8 cellular contexts compared by ENCODE assay signal in genomic region chr20:31723282-31724078, GRCh38. TPM values are rescaled to one million over a fixed set of nuclear protein-coding genes. Genes with fewer than 3 reads are reported as not detected.
DNase-seq lines count a peak whose midpoint lies in the region; ATAC-seq and TF ChIP-seq lines count a peak whose summit lies in the region.

No MANE protein-coding gene starts in this region.

- H3K36me3 ChIP-seq in BLaER1 = peaks cover 12% of the 10 kb centered on the region; the same call in 1 of the 2 replicates

- H3K36me3 Mint-ChIP-seq in chondrocyte (ENCODE audit: low read depth) = peaks cover 16% of the 10 kb centered on the region

- peak overlapping the region; percentile 99 for H3K27ac Mint-ChIP-seq in chondrocyte (ENCODE audit: unreplicated experiment)

- peak overlapping the region; percentile 93 for H3K4me2 ChIP-seq in BLaER1

- H3K4me3 ChIP-seq in BLaER1 = peak overlapping the region; percentile 75

- H3K9ac ChIP-seq in BLaER1 = peak overlapping the region; percentile 97

- DNase-seq in NCI-H446 treated with DMSO at 0.1 percent for 48 hours (lab: John Stamatoyannopoulos, UW) (peak; percentile 93), chondrocyte (ENCODE audit: low spot score) (peak; percentile 99), left colon (peak; percentile 97)
- DNase-seq in activated CD4-positive, alpha-beta T cell treated with anti-CD3 and anti-CD28 coated beads for 24 hours (ENCODE audit: low read depth in 2 of 2) = peak; percentile 98
- peak; percentile 96 to 98 for DNase-seq in stimulated activated CD4-positive, alpha-beta T cell treated with anti-CD3 and anti-CD28 coated beads, Interleukin-1b, Interleukin-23, amount 100 ng/mL, for 4 hours (ENCODE audit: low read depth in 2 of 2)

- TF ChIP-seq POLR2A in GM19193 (IDR thresholded peaks at IDR 0.05; ENCODE audit: extremely low read depth, insufficient read depth, insufficient read length) = peak; percentile 79

- peak overlapping the region; percentile 92 for H3K4me3 Mint-ChIP-seq in chondrocyte (ENCODE audit: unreplicated experiment)

- no peaks in the 10 kb centered on the region for H3K27me3 ChIP-seq in BLaER1

- ATAC-seq in HG03432 (IDR thresholded peaks at IDR 0.05; ENCODE audit: unreplicated experiment) = peak; percentile 91
- peak; percentile 84 for ATAC-seq in left colon

- H3K27ac ChIP-seq in BLaER1 = peak overlapping the region; percentile 99

- TF ChIP-seq CTCF in chondrocyte (IDR thresholded peaks at IDR 0.05) = peak; percentile 92

- no peaks in the 10 kb centered on the region for H3K9me3 Mint-ChIP-seq in chondrocyte (ENCODE audit: low read depth)

- intact Hi-C loops in left colon (cut with DNase I, micrococcal nuclease) = loop anchor here (5.0 to 10.0 kb wide), 2 partner anchors 59 to 61 kb away; no protein-coding TSS in a partner anchor

- H3K27me3 Mint-ChIP-seq in chondrocyte (ENCODE audit: low read depth) = no peaks in the 10 kb centered on the region

- no peaks in the 10 kb centered on the region for H3K9me3 ChIP-seq in BLaER1

- H3K4me1 Mint-ChIP-seq in chondrocyte (ENCODE audit: low read depth) = peaks cover 55% of the 10 kb centered on the region

- H3K4me1 ChIP-seq in BLaER1 = peaks cover 39% of the 10 kb centered on the region

- peaks cover 19% of the 10 kb centered on the region; the same call in 1 of the 2 replicates for H4K20me1 ChIP-seq in BLaER1

RNA-seq across cellular contexts. Expression of gene BCL2L1, which starts 0.8 kb away (rescaled TPM):
- 55.9 to 96.1 TPM (median 90.7 TPM) in 3 replicates for total RNA-seq in chondrocyte
- 10 to 100 TPM; 84.8 to 89.0 TPM for total RNA-seq in left colon

RNA-seq across cellular contexts. Expression of gene TPX2, which starts 15.6 kb away (rescaled TPM):
- 20.2 to 51.0 TPM (median 49.6 TPM) in 3 replicates for total RNA-seq in chondrocyte
- 10 to 100 TPM in 1 of 2 donors, 1 to 10 TPM in 1; 7.4 to 15.8 TPM for total RNA-seq in left colon

Comparison
In these comparisons a context has a peak if more than half of its experiments do, and no peak if none do; other contexts are left out.
1. Peak in every context shown above with its lines: DNase-seq, ATAC-seq, H3K4me3 ChIP-seq and H3K27ac ChIP-seq.